10 cellular contexts compared by ENCODE assay signal in genomic region chr14:60509438-60510253, GRCh38. TPM values are rescaled to one million over a fixed set of nuclear protein-coding genes. Genes with fewer than 3 reads are reported as not detected.
DNase-seq lines count a peak whose midpoint lies in the region; ATAC-seq and TF ChIP-seq lines count a peak whose summit lies in the region.
"Had no signal": no experiment of that assay in that cellular context is flagged by ENCODE, and none has a peak within 500 bp of the region (broad histone marks: within the 10 kb centered on the region; RNA-seq: fewer than 3 reads in every experiment).

No MANE protein-coding gene starts in this region.

- WGBS in HUES64: 1% methylated on average over 57 of the region's 58 CpGs

- TF ChIP-seq EP300 in neural cell (conservative IDR thresholded peaks at IDR 0.05; ENCODE audit: poor library complexity, severe bottlenecking): no peak

- no peaks in the 10 kb centered on the region for H3F3A ChIP-seq in neural cell (ENCODE audit: insufficient read depth, low read length, poor library complexity, severe bottlenecking)

- H3K4me3 ChIP-seq in HUES64 (ENCODE audit: low read length): peak overlapping the region; percentile 49
- H3K4me3 ChIP-seq in ascending aorta: peak overlapping the region; percentile 8 to 44
- peak overlapping the region; percentile 60 for H3K4me3 ChIP-seq in neural cell (ENCODE audit: low read length)
- H3K4me3 ChIP-seq: ovary had no signal

- TF ChIP-seq CTCF in ascending aorta (IDR thresholded peaks at IDR 0.05) (no peak), neural cell (IDR thresholded peaks at IDR 0.05; ENCODE audit: poor library complexity, severe bottlenecking) (no peak), GM13977 (IDR thresholded peaks at IDR 0.05; ENCODE audit: extremely low read depth, insufficient read depth, missing control alignments) (no peak)

- H4K20me1 ChIP-seq in neural cell (ENCODE audit: insufficient read depth): no peaks in the 10 kb centered on the region

- no peak for ATAC-seq in GM18907 (IDR thresholded peaks at IDR 0.05; ENCODE audit: unreplicated experiment)

- no peaks in the 10 kb centered on the region for H3K9me2 ChIP-seq in neural cell (ENCODE audit: insufficient read depth, low read length)

- H3K9me3 ChIP-seq in HUES64 (ENCODE audit: insufficient read depth, low read depth, low read length) (no peaks in the 10 kb centered on the region), ascending aorta (no peaks in the 10 kb centered on the region), neural cell (ENCODE audit: low read length) (no peaks in the 10 kb centered on the region)

- H3K27me3 ChIP-seq in HUES64 (ENCODE audit: insufficient read depth, low read length): peaks cover 100% of the 10 kb centered on the region
- H3K27me3 ChIP-seq in ascending aorta: peaks cover 21% of the 10 kb centered on the region
- H3K27me3 ChIP-seq in neural cell (ENCODE audit: insufficient read depth, low read depth, low read length): peaks cover 100% of the 10 kb centered on the region

- in situ Hi-C loops in GM13977 (cut with MboI; ENCODE audit: low pct_unique_long_range_greater_than_20kb, low sequenced_read_pairs, unreplicated experiment): no loop called here

- H3K4me1 ChIP-seq in HUES64 (ENCODE audit: insufficient read depth, low read length) (peaks cover 77% of the 10 kb centered on the region), ascending aorta (peaks cover 4 to 15% of the 10 kb centered on the region in 2 donors)

- H3K4me2 ChIP-seq in neural cell (ENCODE audit: low read length): no peak overlapping the region

- H3K36me3 ChIP-seq in HUES64 (ENCODE audit: insufficient read depth, low read length): no peaks in the 10 kb centered on the region
- H3K36me3 ChIP-seq in ascending aorta: no peaks in the 10 kb centered on the region
- no peaks in the 10 kb centered on the region for H3K36me3 ChIP-seq in neural cell (ENCODE audit: insufficient read depth, low read length)
- H3K36me3 ChIP-seq: ovary had no signal

- intact Hi-C loops in ascending aorta (cut with DNase I): no loop called here

- DNase-seq in Daoy (ENCODE audit: low read depth) (peak; percentile 39), ascending aorta (ENCODE audit: low spot score in 2 of 2) (no peak), DMS79 treated with DMSO at 0.1 percent for 48 hours (lab: John Stamatoyannopoulos, UW) (no peak), GM13977 (ENCODE audit: low spot score) (no peak), hippocampal formation (lab: John Stamatoyannopoulos, UW) (no peak)
- DNase-seq: activated naive CD4-positive, alpha-beta T cell; ovary had no signal

- TF ChIP-seq RAD21 in neural cell (conservative IDR thresholded peaks at IDR 0.05): no peak

- H3K9ac ChIP-seq in HUES64 (ENCODE audit: low read depth, low read length): no peak overlapping the region
- H3K9ac ChIP-seq in neural cell (ENCODE audit: low read length): no peak overlapping the region

- no peaks in the 10 kb centered on the region for H3K79me2 ChIP-seq in neural cell (replicated peaks; ENCODE audit: insufficient read depth, low read length)

- H3K27ac ChIP-seq in HUES64 (ENCODE audit: low read depth, low read length) (no peak overlapping the region), ascending aorta (no peak overlapping the region), neural cell (ENCODE audit: low read length) (no peak overlapping the region)
- H3K27ac ChIP-seq: ovary had no signal

- H2AFZ ChIP-seq in neural cell (ENCODE audit: low read depth, low read length): no peak overlapping the region

TF ChIP-seq in neural cell, 6 proteins besides CTCF, POLR2A, EP300 and RAD21:
- no peak for TF ChIP-seq REST (IDR thresholded peaks at IDR 0.05; ENCODE audit: borderline replicate concordance)
- peak; percentile 51 for TF ChIP-seq POLR2AphosphoS5 (IDR thresholded peaks at IDR 0.05)
- peak; percentile 46 for TF ChIP-seq EZH2 (IDR thresholded peaks at IDR 0.05; ENCODE audit: borderline replicate concordance, insufficient read depth, low read length, poor library complexity, severe bottlenecking)

RNA-seq across cellular contexts. Expression of gene SIX6, which starts 0.7 kb away (rescaled TPM):
- 0.12 TPM in 1 of 2 replicates, not detected in the other for total RNA-seq in Daoy (2014; rRNA removed; shearing (Covaris generic))
- polyA plus RNA-seq in HUES64 (2013, experiment 1 of 2): 0.15 TPM
- polyA plus RNA-seq in HUES64 (2013, experiment 2 of 2): 0.13 TPM
- not detected for total RNA-seq in ascending aorta
- polyA plus RNA-seq in neural cell: not detected in 2 replicates
- polyA minus RNA-seq in neural cell: not detected in 2 replicates
- total RNA-seq: ovary had no signal
- polyA plus RNA-seq: ovary had no signal

RNA-seq across cellular contexts. Expression of gene C14orf39, which starts 23.8 kb away (rescaled TPM):
- 0.34 TPM in 1 of 2 replicates, not detected in the other for total RNA-seq in Daoy (2014; rRNA removed; shearing (Covaris generic))
- 1.00 TPM for polyA plus RNA-seq in HUES64 (2013, experiment 1 of 2)
- 2.6 TPM for polyA plus RNA-seq in HUES64 (2013, experiment 2 of 2)
- 7.9 TPM for total RNA-seq in ascending aorta
- polyA plus RNA-seq in neural cell: 0.12 TPM in 1 of 2 replicates, not detected in the other
- polyA minus RNA-seq in neural cell: not detected in 2 replicates
